1 cellular context compared by ENCODE assay signal in genomic region chr6:41932378-41932777, GRCh38.
TF ChIP-seq lines count a peak whose summit lies in the region.

No MANE protein-coding gene starts in this region.

TF ChIP-seq in H1, 55 proteins besides CTCF, POLR2A, EP300 and RAD21:
- no peak for TF ChIP-seq JUND (IDR thresholded peaks at IDR 0.05; ENCODE audit: low read length)
- no peak for TF ChIP-seq KDM4A (IDR thresholded peaks at IDR 0.05; ENCODE audit: low read depth, low read length, severe bottlenecking)
- TF ChIP-seq GTF2F1 (IDR thresholded peaks at IDR 0.05; ENCODE audit: borderline replicate concordance, low read depth, low read length), result no peak
- TF ChIP-seq CBX8 (IDR thresholded peaks at IDR 0.05; ENCODE audit: borderline replicate concordance, low read depth, low read length), result no peak
- TF ChIP-seq POLR2AphosphoS5 (IDR thresholded peaks at IDR 0.05; ENCODE audit: low read depth, low read length), result 0 out of 2 replicates have a peak, but pooled peaks have one; percentile 12
- TF ChIP-seq BRCA1 (IDR thresholded peaks at IDR 0.05; ENCODE audit: low read depth, low read length), result no peak
